In genomic region chrX:11423949-11424348, GRCh38 we compare ENCODE assay signal across 1 cellular context.
TF ChIP-seq lines count a peak whose summit lies in the region.

No MANE protein-coding gene starts in this region.

TF ChIP-seq in SK-N-SH, 30 proteins besides CTCF, POLR2A, EP300 and RAD21 (continued from another document):
- TF ChIP-seq REST (IDR thresholded peaks at IDR 0.05; ENCODE audit: low read depth, low read length) (no peak), NFIC (IDR thresholded peaks at IDR 0.05; ENCODE audit: borderline replicate concordance) (no peak), YY1 (IDR thresholded peaks at IDR 0.05; ENCODE audit: low read depth) (no peak), IRF3 (IDR thresholded peaks at IDR 0.05; ENCODE audit: low read depth, low read length) (no peak), MEF2A (IDR thresholded peaks at IDR 0.05; ENCODE audit: borderline replicate concordance, low read depth) (no peak), SMC3 (IDR thresholded peaks at IDR 0.05; ENCODE audit: low read depth, low read length) (no peak), FOSL2 (IDR thresholded peaks at IDR 0.05; ENCODE audit: borderline replicate concordance, low read depth) (no peak), TCF12 (IDR thresholded peaks at IDR 0.05) (no peak), MAX (IDR thresholded peaks at IDR 0.05; ENCODE audit: low read depth) (no peak), TAF1 (IDR thresholded peaks at IDR 0.05; ENCODE audit: borderline replicate concordance, low read depth, low read length) (no peak), RXRA (IDR thresholded peaks at IDR 0.05; ENCODE audit: borderline replicate concordance, low read depth) (no peak), USF2 (IDR thresholded peaks at IDR 0.05; ENCODE audit: borderline replicate concordance, low read depth, low read length) (no peak)
